8 cellular contexts compared by ENCODE assay signal in the genomic region with DNA sequence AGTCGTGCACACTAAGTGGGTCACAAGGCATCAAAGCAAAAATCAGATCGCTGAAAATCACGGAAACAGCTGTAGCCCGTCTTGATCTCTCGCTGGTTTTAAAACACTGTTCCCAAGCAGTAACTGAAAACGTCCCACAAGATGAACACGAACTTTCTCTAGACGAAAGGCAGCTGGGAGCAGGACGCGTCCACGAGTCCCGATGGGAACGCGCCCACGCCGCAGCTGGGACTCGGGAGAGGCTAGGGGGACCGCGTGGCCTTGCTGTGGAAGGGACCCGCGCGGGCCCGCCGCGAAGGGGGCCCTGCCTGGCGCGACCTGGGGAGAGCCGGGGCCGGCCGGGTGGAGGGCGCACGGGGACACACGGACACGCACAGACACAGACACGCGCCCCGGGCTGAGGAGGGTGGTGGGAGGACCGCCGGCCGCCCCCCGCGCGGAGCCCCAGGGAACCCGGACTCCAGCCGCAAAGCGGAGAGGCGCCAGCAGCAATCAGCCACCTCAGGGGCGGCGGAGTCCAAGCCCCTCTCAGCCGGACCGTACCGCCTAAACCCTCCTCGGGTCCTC. TPM values are rescaled to one million over a fixed set of nuclear protein-coding genes. Genes with fewer than 3 reads are reported as not detected.
DNase-seq lines count a peak whose midpoint lies in the region; ATAC-seq and TF ChIP-seq lines count a peak whose summit lies in the region.

No MANE protein-coding gene starts in this region.

- intact Hi-C loops in dorsolateral prefrontal cortex (cut with DNase I) = loop anchor here in 1 of 2 donors (10.0 kb wide), 1 partner anchor 96 kb away; no protein-coding TSS in a partner anchor
- intact Hi-C loops in upper lobe of right lung (cut with DNase I) = no loop called here

- H3K79me1 ChIP-seq in mesenchymal stem cell (replicated peaks; ENCODE audit: low read length, poor library complexity, severe bottlenecking) = no peaks in the 10 kb centered on the region

- peak overlapping the region; percentile 65 to 99 (median 91) for H3K4me3 ChIP-seq in dorsolateral prefrontal cortex
- peak overlapping the region; percentile 88 to 90 for H3K4me3 ChIP-seq in mesenchymal stem cell (ENCODE audit: insufficient read depth in 1 of 2, low read depth in 1 of 2, low read length in 2 of 2)
- peak overlapping the region; percentile 92 for H3K4me3 ChIP-seq in upper lobe of right lung

- H2BK12ac ChIP-seq in mesenchymal stem cell (ENCODE audit: low read length in 2 of 2) = peak overlapping the region in 1 of 2 experiments; percentile 45

- TF ChIP-seq CTCF in dorsolateral prefrontal cortex (IDR thresholded peaks at IDR 0.05 in 54 of 56, conservative IDR thresholded peaks at IDR 0.05 in 2 of 56; ENCODE audit: low read depth in 1 of 56, partially characterized antibody in 56 of 56) (no peak), upper lobe of right lung (IDR thresholded peaks at IDR 0.05) (no peak)

- H2AK5ac ChIP-seq in mesenchymal stem cell (ENCODE audit: low read length, severe bottlenecking) = no peak overlapping the region

- peak; percentile 5 for ATAC-seq in GM19025 (IDR thresholded peaks at IDR 0.05; ENCODE audit: low read depth, unreplicated experiment)
- ATAC-seq in HG03354 (IDR thresholded peaks at IDR 0.05; ENCODE audit: poor library complexity, severe bottlenecking, unreplicated experiment) = peak; percentile 15
- ATAC-seq in upper lobe of right lung = peak; percentile 49

- no peak overlapping the region for H2AFZ ChIP-seq in mesenchymal stem cell (ENCODE audit: low read depth, low read length)

- WGBS in mesenchymal stem cell = 2% methylated on average over 46 of the region's 53 CpGs

- peak overlapping the region; percentile 13 to 93 for H3K4ac ChIP-seq in mesenchymal stem cell (ENCODE audit: low read depth in 1 of 2, low read length in 2 of 2)

- H3K9me3 ChIP-seq in mesenchymal stem cell (ENCODE audit: control insufficient read depth, low read length) (no peaks in the 10 kb centered on the region), upper lobe of right lung (no peaks in the 10 kb centered on the region)

- peak overlapping the region; percentile 91 to 96 for H3K18ac ChIP-seq in mesenchymal stem cell (ENCODE audit: low read depth in 1 of 2, low read length in 2 of 2)

- peak overlapping the region; percentile 42 for H4K8ac ChIP-seq in mesenchymal stem cell (ENCODE audit: low read length)

- H3K36me3 ChIP-seq in mesenchymal stem cell (ENCODE audit: control insufficient read depth in 1 of 2, insufficient read depth in 2 of 2, low read depth in 1 of 2, low read length in 2 of 2) = no peaks in the 10 kb centered on the region
- no peaks in the 10 kb centered on the region for H3K36me3 ChIP-seq in upper lobe of right lung

- peak overlapping the region; percentile 64 for H3K4me2 ChIP-seq in mesenchymal stem cell (ENCODE audit: low read length, poor library complexity, severe bottlenecking)

- H3K27me3 ChIP-seq in dorsolateral prefrontal cortex = no peaks in the 10 kb centered on the region
- H3K27me3 ChIP-seq in mesenchymal stem cell (ENCODE audit: control insufficient read depth in 1 of 2, insufficient read depth in 1 of 2, low read length in 2 of 2) = no peaks in the 10 kb centered on the region
- H3K27me3 ChIP-seq in upper lobe of right lung = no peaks in the 10 kb centered on the region

- H2BK120ac ChIP-seq in mesenchymal stem cell (ENCODE audit: low read depth, low read length) = peak overlapping the region; percentile 91

- H3K27ac ChIP-seq in dorsolateral prefrontal cortex (peak overlapping the region in 52 of 59 donors; percentile 0 to 89 (median 62)), mesenchymal stem cell (ENCODE audit: low read length, poor library complexity, severe bottlenecking) (peak overlapping the region; percentile 31), upper lobe of right lung (peak overlapping the region; percentile 97)

- peak overlapping the region; percentile 93 for H3K9ac ChIP-seq in mesenchymal stem cell (ENCODE audit: low read length)

- H2BK5ac ChIP-seq in mesenchymal stem cell (ENCODE audit: low read depth, low read length, poor library complexity, severe bottlenecking) = peak overlapping the region; percentile 14

- peak overlapping the region; percentile 81 to 90 for H3K23ac ChIP-seq in mesenchymal stem cell (ENCODE audit: low read length in 2 of 2)

- DNase-seq in CD1c-positive myeloid dendritic cell (ENCODE audit: extremely low spot score) (peak; percentile 72), T-helper 2 cell (peak in 3 of 5 experiments; percentile 23 to 72 (median 56)), dorsolateral prefrontal cortex (peak in 4 of 10 donors; percentile 5 to 56 (median 30)), mesenchymal stem cell (peak; percentile 68), upper lobe of right lung (peak; percentile 80), putamen (ENCODE audit: low spot score) (no peak)

- peak overlapping the region; percentile 95 for H4K91ac ChIP-seq in mesenchymal stem cell (ENCODE audit: low read length)

- peak overlapping the region; percentile 69 to 93 for H3K14ac ChIP-seq in mesenchymal stem cell (ENCODE audit: low read length in 2 of 2)

- H3K4me1 ChIP-seq in mesenchymal stem cell (ENCODE audit: control insufficient read depth, insufficient read depth, low read depth, low read length) (peaks cover 2% of the 10 kb centered on the region), upper lobe of right lung (peaks cover 25% of the 10 kb centered on the region)

- peak overlapping the region; percentile 86 for H2BK15ac ChIP-seq in mesenchymal stem cell (ENCODE audit: low read depth, poor library complexity, severe bottlenecking)

RNA-seq across cellular contexts. Expression of a gene that starts 0.6 kb away (rescaled TPM):
- total RNA-seq in dorsolateral prefrontal cortex (10 to 100 TPM in 72 of 120 experiments, 1 to 10 TPM in 48; 4.1 to 30.1 (median 11.2) TPM), upper lobe of right lung (66.9 TPM)
- polyA plus RNA-seq in mesenchymal stem cell (2013, experiment 1 of 2) = 31.0 TPM
- 33.9 TPM for polyA plus RNA-seq in mesenchymal stem cell (2013, experiment 2 of 2)

Comparison
In these comparisons a context has a peak if more than half of its experiments do, and no peak if none do; other contexts are left out.
1. H3K27ac ChIP-seq: peak in every context shown above with its lines; median percentile 97 in upper lobe of right lung; 62 in dorsolateral prefrontal cortex; 31 in mesenchymal stem cell.